Comparison of ENCODE assay signal across 13 cellular contexts in genomic region chr14:67814826-67815225, GRCh38. TPM values are rescaled to one million over a fixed set of nuclear protein-coding genes. Genes with fewer than 3 reads are reported as not detected.
DNase-seq lines count a peak whose midpoint lies in the region; ATAC-seq, FAIRE-seq and TF ChIP-seq lines count a peak whose summit lies in the region.
"Had no signal": no experiment of that assay in that cellular context is flagged by ENCODE, and none has a peak within 500 bp of the region (broad histone marks: within the 10 kb centered on the region; RNA-seq: fewer than 3 reads in every experiment).

No MANE protein-coding gene starts in this region.

- peak overlapping the region; percentile 92 for H3K4me3 Mint-ChIP-seq in T-helper 2 cell treated with Interferon-gamma antibody and Interleukin-4, amounts not matched to agents 5 μg/mL and 100 μg/mL, for 36 hours

- no peak for TF ChIP-seq POLR2A in H1 (IDR thresholded peaks at IDR 0.05; ENCODE audit: control extremely low read depth in 1 of 2, low read depth in 2 of 2, low read length in 2 of 2)

- H2AFZ ChIP-seq in OCI-LY3 (ENCODE audit: low read depth, low read length) (no peak overlapping the region), H1 (ENCODE audit: low read length) (no peak overlapping the region), neuron (ENCODE audit: low read depth, low read length) (no peak overlapping the region)

- no peak overlapping the region for H2BK120ac ChIP-seq in H1 (replicated peaks; ENCODE audit: low read depth, low read length)

- H3K18ac ChIP-seq in H1 (ENCODE audit: extremely low read depth, low read length) = no peak overlapping the region

- no peak overlapping the region for H2BK5ac ChIP-seq in H1 (ENCODE audit: low read depth, low read length)

- H4K20me1 ChIP-seq in OCI-LY3 (ENCODE audit: insufficient read depth, low read length) = no peaks in the 10 kb centered on the region
- H4K20me1 ChIP-seq in H1 (replicated peaks in 1 of 2; ENCODE audit: control insufficient read depth in 1 of 2, insufficient read depth in 2 of 2, low read length in 2 of 2) = no peaks in the 10 kb centered on the region

- H2AK5ac ChIP-seq in H1 (ENCODE audit: low read depth, low read length) = no peak overlapping the region

- H3K4ac ChIP-seq in H1 (replicated peaks; ENCODE audit: insufficient read length, low read depth, low read length) = no peak overlapping the region

- H3K36me3 ChIP-seq in OCI-LY3 (replicated peaks; ENCODE audit: low read depth, low read length) (peaks cover 15% of the 10 kb centered on the region), H1 (ENCODE audit: control insufficient read depth in 2 of 4, insufficient read depth in 4 of 4, low read length in 3 of 4) (peaks cover 0 to 18% (median 10%) of the 10 kb centered on the region in 4 experiments; a peak in 6 of 8 replicates), neuron (ENCODE audit: insufficient read depth, low read length) (peaks cover 23% of the 10 kb centered on the region)

- H3K23me2 ChIP-seq in H1 (ENCODE audit: low read depth, low read length) = peaks cover 7% of the 10 kb centered on the region; the same call in 1 of the 2 replicates

- no peak overlapping the region for H2BK20ac ChIP-seq in H1 (ENCODE audit: low read length)

- H3K4me3 ChIP-seq in OCI-LY3 (ENCODE audit: low read length) (peak overlapping the region; percentile 88), H1 (ENCODE audit: extremely low read depth in 1 of 4, insufficient read depth in 2 of 4, low read depth in 3 of 4, low read length in 4 of 4) (peak overlapping the region in 2 of 4 experiments; percentile 80 to 90; a peak in 2 of 8 replicates), neuron (ENCODE audit: low read length) (peak overlapping the region; percentile 95)

- ATAC-seq in GM18867 (IDR thresholded peaks at IDR 0.05; ENCODE audit: unreplicated experiment) (no peak), GM21447 (IDR thresholded peaks at IDR 0.05; ENCODE audit: unreplicated experiment) (no peak), HG03108 (IDR thresholded peaks at IDR 0.05; ENCODE audit: unreplicated experiment) (no peak)

- CTCF ChIA-PET in H1 (lab: Charles Lee; ENCODE audit: partially characterized antibody) = interaction anchor here (1.0 kb wide), 1 partner anchor 387 kb away, joined by 3 read pairs; no protein-coding TSS in a partner anchor

- H3K9me3 ChIP-seq in OCI-LY3 (ENCODE audit: insufficient read depth, low read length) (no peaks in the 10 kb centered on the region), H1 (ENCODE audit: insufficient read depth in 2 of 2, low read depth in 1 of 2, low read length in 1 of 2) (no peaks in the 10 kb centered on the region), neuron (ENCODE audit: low read length) (no peaks in the 10 kb centered on the region)
- H3K9me3 ChIP-seq: transverse colon had no signal

- H4K8ac ChIP-seq in H1 (ENCODE audit: extremely low read depth, insufficient read depth, low read length) = no peak overlapping the region

- POLR2A ChIA-PET in H1 (lab: Charles Lee; ENCODE audit: partially characterized antibody) = no interaction called here

- H3K27ac ChIP-seq in OCI-LY3 (ENCODE audit: low read length) = no peak overlapping the region
- no peak overlapping the region for H3K27ac ChIP-seq in H1 (ENCODE audit: low read depth, low read length)
- H3K27ac ChIP-seq: HL-60 had no signal

- H3K27me3 Mint-ChIP-seq in T-helper 2 cell treated with Interferon-gamma antibody and Interleukin-4, amounts not matched to agents 5 μg/mL and 100 μg/mL, for 36 hours (ENCODE audit: low read depth) = no peaks in the 10 kb centered on the region

- TF ChIP-seq EP300 in H1 (IDR thresholded peaks at IDR 0.05; ENCODE audit: borderline replicate concordance in 1 of 2, low read depth in 2 of 2, low read length in 2 of 2) = no peak

- H3K4me1 ChIP-seq in OCI-LY3 (ENCODE audit: low read length) = peaks cover 48% of the 10 kb centered on the region
- H3K4me1 ChIP-seq in H1 (replicated peaks in 1 of 4; ENCODE audit: control insufficient read depth in 3 of 4, insufficient read depth in 4 of 4, low read length in 3 of 4) = peaks cover 0 to 9% (median 1%) of the 10 kb centered on the region in 4 experiments; a peak in 3 of 7 replicates
- H3K4me1 ChIP-seq in neuron (ENCODE audit: insufficient read depth, low read length) = peaks cover 19% of the 10 kb centered on the region

- H3K27me3 ChIP-seq in OCI-LY3 (ENCODE audit: low read depth, low read length) (no peaks in the 10 kb centered on the region), H1 (replicated peaks in 1 of 4; ENCODE audit: control insufficient read depth in 3 of 4, extremely low read depth in 1 of 4, insufficient read depth in 3 of 4, low read length in 3 of 4) (no peaks in the 10 kb centered on the region), neuron (ENCODE audit: insufficient read depth, low read length) (no peaks in the 10 kb centered on the region)
- H3K27me3 ChIP-seq: transverse colon had no signal

- peaks cover 19% of the 10 kb centered on the region for H3K4me1 Mint-ChIP-seq in T-helper 2 cell treated with Interferon-gamma antibody and Interleukin-4, amounts not matched to agents 5 μg/mL and 100 μg/mL, for 36 hours (ENCODE audit: low read depth)

- 80% methylated on average over 2 of the region's 2 CpGs; no CpG with 5 or more reads in 1 of the 2 experiments for WGBS in H1 (ENCODE audit: extremely low coverage in 1 of 2, insufficient coverage in 1 of 2, insufficient read length in 1 of 2, insufficient replicate concordance in 2 of 2, low coverage in 1 of 2, low lambda C conversion rate in 2 of 2, missing lambda C conversion rate in 1 of 2), 2 experiments

- peak overlapping the region; percentile 93 for H3K27ac Mint-ChIP-seq in T-helper 2 cell treated with Interferon-gamma antibody and Interleukin-4, amounts not matched to agents 5 μg/mL and 100 μg/mL, for 36 hours

- H3K9ac ChIP-seq in OCI-LY3 (ENCODE audit: low read length) = no peak overlapping the region
- H3K9ac ChIP-seq in H1 (replicated peaks in 1 of 4; ENCODE audit: extremely low read depth in 1 of 4, low read depth in 3 of 4, low read length in 3 of 4) = no peak overlapping the region

- peaks cover 2% of the 10 kb centered on the region for H3K36me3 Mint-ChIP-seq in T-helper 2 cell treated with Interferon-gamma antibody and Interleukin-4, amounts not matched to agents 5 μg/mL and 100 μg/mL, for 36 hours (ENCODE audit: low read depth)

- H3K79me2 ChIP-seq in OCI-LY3 (ENCODE audit: low read length) = peaks cover 44% of the 10 kb centered on the region
- peaks cover 0 to 20% of the 10 kb centered on the region in 2 experiments; a peak in 3 of 4 replicates for H3K79me2 ChIP-seq in H1 (ENCODE audit: control insufficient read depth in 1 of 2, insufficient read depth in 2 of 2, low read length in 2 of 2)

- FAIRE-seq in H1 (lab: Jason Lieb, UNC) = no peak

- peak overlapping the region; percentile 93 for H3K4me2 ChIP-seq in OCI-LY3 (ENCODE audit: low read length)
- peak overlapping the region; percentile 85 to 96; a peak in 3 of 4 replicates for H3K4me2 ChIP-seq in H1 (ENCODE audit: insufficient read depth in 1 of 2, low read depth in 2 of 2, low read length in 2 of 2)

- no peak overlapping the region for H2BK15ac ChIP-seq in H1 (ENCODE audit: low read length)

- H2BK12ac ChIP-seq in H1 (ENCODE audit: low read depth, low read length) = no peak overlapping the region

- H3K79me1 ChIP-seq in H1 (ENCODE audit: low read depth, low read length) = no peaks in the 10 kb centered on the region

- no peak for DNase-seq in T-helper 2 cell treated with Interferon-gamma antibody and Interleukin-4, amounts not matched to agents 5 μg/mL and 100 μg/mL, for 36 hours (ENCODE audit: low spot score)
- DNase-seq in T-helper 2 cell (no peak), H1 (ENCODE audit: low read depth in 1 of 2, low spot score in 2 of 2) (no peak)
- DNase-seq: ACHN, NCI-H2029 treated with DMSO at 0.1 percent for 48 hours, SIG-M5, transverse colon had no signal

- H3K14ac ChIP-seq in H1 (ENCODE audit: insufficient read length) = no peak overlapping the region

- H3K9me3 Mint-ChIP-seq in T-helper 2 cell treated with Interferon-gamma antibody and Interleukin-4, amounts not matched to agents 5 μg/mL and 100 μg/mL, for 36 hours = no peaks in the 10 kb centered on the region

- H4K5ac ChIP-seq in H1 (ENCODE audit: insufficient read length, low read depth, low read length) = no peak overlapping the region

- no peak for TF ChIP-seq RAD21 in H1 (IDR thresholded peaks at IDR 0.05 in 1 of 2, conservative IDR thresholded peaks at IDR 0.05 in 1 of 2; ENCODE audit: low read depth in 2 of 2, low read length in 2 of 2)

- no peak overlapping the region for H4K91ac ChIP-seq in H1 (replicated peaks; ENCODE audit: insufficient read length, low read length)

- no peak overlapping the region for H3K23ac ChIP-seq in H1 (ENCODE audit: insufficient read length)

- no peak overlapping the region for H3K56ac ChIP-seq in H1 (replicated peaks; ENCODE audit: insufficient read length, low read depth, low read length)

- TF ChIP-seq CTCF in OCI-LY3 (IDR thresholded peaks at IDR 0.05; ENCODE audit: low read depth, low read length) (no peak), H1 (IDR thresholded peaks at IDR 0.05; ENCODE audit: control extremely low read depth in 1 of 3, insufficient read depth in 1 of 3, low read depth in 1 of 3, low read length in 3 of 3) (no peak)

TF ChIP-seq in H1, 55 proteins besides CTCF, POLR2A, EP300 and RAD21 (continues in another document):
- TF ChIP-seq BCL11A (IDR thresholded peaks at IDR 0.05; ENCODE audit: low read depth in 2 of 2, low read length in 2 of 2) (no peak), CHD2 (IDR thresholded peaks at IDR 0.05; ENCODE audit: low read length) (no peak), EGR1 (IDR thresholded peaks at IDR 0.05; ENCODE audit: borderline replicate concordance, low read depth, low read length) (no peak)

RNA-seq across cellular contexts. Expression of gene ZFYVE26, which starts 1.6 kb away (rescaled TPM):
- 23.3 and 26.5 TPM in 2 replicates for total RNA-seq in H1 (2021; fragmentation: NEBNext Ultra II Directional; extraction: Animal tissue kit (Norgen Biotek cat#: 25700))
- 12.6 and 13.0 TPM in 2 replicates for polyA plus RNA-seq in H1 (2011; rRNA removed)
- 12.1 TPM for polyA plus RNA-seq in H1 (2011; cell fraction: cytosol; rRNA removed)
- polyA plus RNA-seq in H1 (2011; cell fraction: nucleus; rRNA removed) = 33.8 TPM
- polyA plus RNA-seq in H1 (2012, experiment 1 of 2) = 11.3 to 20.2 TPM (median 13.9 TPM) in 4 replicates
- 3.4 TPM for polyA plus RNA-seq in H1 (2012, experiment 2 of 2)
- 8.0 TPM for polyA plus RNA-seq in H1 (2013, experiment 1 of 2)
- 10.2 TPM for polyA plus RNA-seq in H1 (2013, experiment 2 of 2)
- 61.4 and 82.1 TPM in 2 replicates for polyA minus RNA-seq in H1 (2011; rRNA and poly(A)+ RNA removed)
- 19.2 TPM for polyA minus RNA-seq in H1 (2011; cell fraction: cytosol; rRNA and poly(A)+ RNA removed)
- 76.6 TPM for polyA minus RNA-seq in H1 (2011; cell fraction: nucleus; rRNA and poly(A)+ RNA removed)

RNA-seq across cellular contexts. Expression of gene RAD51B, which starts 4.8 kb away (rescaled TPM):
- total RNA-seq in H1 (2021; fragmentation: NEBNext Ultra II Directional; extraction: Animal tissue kit (Norgen Biotek cat#: 25700)) = 11.0 and 14.9 TPM in 2 replicates
- polyA plus RNA-seq in H1 (2011; rRNA removed) = 3.9 and 4.3 TPM in 2 replicates
- 3.9 TPM for polyA plus RNA-seq in H1 (2011; cell fraction: cytosol; rRNA removed)
- polyA plus RNA-seq in H1 (2011; cell fraction: nucleus; rRNA removed) = 5.0 TPM
- polyA plus RNA-seq in H1 (2012, experiment 1 of 2) = 2.6 to 5.6 TPM (median 4.1 TPM) in 4 replicates
- 0.98 TPM for polyA plus RNA-seq in H1 (2012, experiment 2 of 2)
- 4.2 TPM for polyA plus RNA-seq in H1 (2013, experiment 1 of 2)
- polyA plus RNA-seq in H1 (2013, experiment 2 of 2) = 6.0 TPM
- 49.5 and 69.9 TPM in 2 replicates for polyA minus RNA-seq in H1 (2011; rRNA and poly(A)+ RNA removed)
- polyA minus RNA-seq in H1 (2011; cell fraction: cytosol; rRNA and poly(A)+ RNA removed) = 9.0 TPM
- 119 TPM for polyA minus RNA-seq in H1 (2011; cell fraction: nucleus; rRNA and poly(A)+ RNA removed)
